ENCODE assay signal across 1 cellular context in the genomic region with DNA sequence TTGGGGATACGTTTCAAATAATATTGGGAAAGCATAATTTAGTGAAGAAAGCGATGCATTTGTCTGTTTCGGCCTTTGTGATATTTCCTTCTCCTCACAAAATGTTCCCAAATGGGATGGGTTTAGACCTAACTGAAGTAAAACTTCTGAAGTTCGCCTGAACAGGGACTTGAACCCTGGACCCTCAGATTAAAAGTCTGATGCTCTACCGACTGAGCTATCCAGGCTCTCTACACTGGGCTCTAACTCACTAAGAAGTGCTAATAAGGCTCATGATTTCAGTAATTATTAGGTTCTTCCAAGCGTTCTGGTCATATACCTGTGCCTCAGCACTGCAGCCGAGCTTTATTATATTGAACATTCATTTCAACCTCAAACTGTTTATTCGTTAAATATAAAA.
TF ChIP-seq lines count a peak whose summit lies in the region.

No MANE protein-coding gene starts in this region.

TF ChIP-seq in K562, 482 proteins besides CTCF, POLR2A, EP300 and RAD21 (continues in another document):
- TF ChIP-seq, protein P1, sequence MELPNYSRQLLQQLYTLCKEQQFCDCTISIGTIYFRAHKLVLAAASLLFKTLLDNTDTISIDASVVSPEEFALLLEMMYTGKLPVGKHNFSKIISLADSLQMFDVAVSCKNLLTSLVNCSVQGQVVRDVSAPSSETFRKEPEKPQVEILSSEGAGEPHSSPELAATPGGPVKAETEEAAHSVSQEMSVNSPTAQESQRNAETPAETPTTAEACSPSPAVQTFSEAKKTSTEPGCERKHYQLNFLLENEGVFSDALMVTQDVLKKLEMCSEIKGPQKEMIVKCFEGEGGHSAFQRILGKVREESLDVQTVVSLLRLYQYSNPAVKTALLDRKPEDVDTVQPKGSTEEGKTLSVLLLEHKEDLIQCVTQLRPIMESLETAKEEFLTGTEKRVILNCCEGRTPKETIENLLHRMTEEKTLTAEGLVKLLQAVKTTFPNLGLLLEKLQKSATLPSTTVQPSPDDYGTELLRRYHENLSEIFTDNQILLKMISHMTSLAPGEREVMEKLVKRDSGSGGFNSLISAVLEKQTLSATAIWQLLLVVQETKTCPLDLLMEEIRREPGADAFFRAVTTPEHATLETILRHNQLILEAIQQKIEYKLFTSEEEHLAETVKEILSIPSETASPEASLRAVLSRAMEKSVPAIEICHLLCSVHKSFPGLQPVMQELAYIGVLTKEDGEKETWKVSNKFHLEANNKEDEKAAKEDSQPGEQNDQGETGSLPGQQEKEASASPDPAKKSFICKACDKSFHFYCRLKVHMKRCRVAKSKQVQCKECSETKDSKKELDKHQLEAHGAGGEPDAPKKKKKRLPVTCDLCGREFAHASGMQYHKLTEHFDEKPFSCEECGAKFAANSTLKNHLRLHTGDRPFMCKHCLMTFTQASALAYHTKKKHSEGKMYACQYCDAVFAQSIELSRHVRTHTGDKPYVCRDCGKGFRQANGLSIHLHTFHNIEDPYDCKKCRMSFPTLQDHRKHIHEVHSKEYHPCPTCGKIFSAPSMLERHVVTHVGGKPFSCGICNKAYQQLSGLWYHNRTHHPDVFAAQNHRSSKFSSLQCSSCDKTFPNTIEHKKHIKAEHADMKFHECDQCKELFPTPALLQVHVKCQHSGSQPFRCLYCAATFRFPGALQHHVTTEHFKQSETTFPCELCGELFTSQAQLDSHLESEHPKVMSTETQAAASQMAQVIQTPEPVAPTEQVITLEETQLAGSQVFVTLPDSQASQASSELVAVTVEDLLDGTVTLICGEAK (IDR thresholded peaks at IDR 0.05) = peak; percentile 71
- TF ChIP-seq, protein P1 (CRISPR knock-in tag; IDR thresholded peaks at IDR 0.05) = no peak
- TF ChIP-seq STAT5A (IDR thresholded peaks at IDR 0.05; ENCODE audit: borderline replicate concordance, low read length) = peak; percentile 37; the same call in 1 of the 2 replicates
- TF ChIP-seq, protein P2, sequence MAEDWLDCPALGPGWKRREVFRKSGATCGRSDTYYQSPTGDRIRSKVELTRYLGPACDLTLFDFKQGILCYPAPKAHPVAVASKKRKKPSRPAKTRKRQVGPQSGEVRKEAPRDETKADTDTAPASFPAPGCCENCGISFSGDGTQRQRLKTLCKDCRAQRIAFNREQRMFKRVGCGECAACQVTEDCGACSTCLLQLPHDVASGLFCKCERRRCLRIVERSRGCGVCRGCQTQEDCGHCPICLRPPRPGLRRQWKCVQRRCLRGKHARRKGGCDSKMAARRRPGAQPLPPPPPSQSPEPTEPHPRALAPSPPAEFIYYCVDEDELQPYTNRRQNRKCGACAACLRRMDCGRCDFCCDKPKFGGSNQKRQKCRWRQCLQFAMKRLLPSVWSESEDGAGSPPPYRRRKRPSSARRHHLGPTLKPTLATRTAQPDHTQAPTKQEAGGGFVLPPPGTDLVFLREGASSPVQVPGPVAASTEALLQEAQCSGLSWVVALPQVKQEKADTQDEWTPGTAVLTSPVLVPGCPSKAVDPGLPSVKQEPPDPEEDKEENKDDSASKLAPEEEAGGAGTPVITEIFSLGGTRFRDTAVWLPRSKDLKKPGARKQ (CRISPR knock-in tag; IDR thresholded peaks at IDR 0.05) = peak; percentile 31; the same call in 1 of the 2 replicates
- TF ChIP-seq, protein P3, sequence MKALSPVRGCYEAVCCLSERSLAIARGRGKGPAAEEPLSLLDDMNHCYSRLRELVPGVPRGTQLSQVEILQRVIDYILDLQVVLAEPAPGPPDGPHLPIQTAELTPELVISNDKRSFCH (CRISPR knock-in tag; IDR thresholded peaks at IDR 0.05) = no peak
- TF ChIP-seq, protein P3 (tag; IDR thresholded peaks at IDR 0.05) = no peak
- peak; percentile 66; the same call in 1 of the 2 replicates for TF ChIP-seq RNF2 (IDR thresholded peaks at IDR 0.05)
- no peak for TF ChIP-seq POLR2B (IDR thresholded peaks at IDR 0.05; ENCODE audit: low read depth, partially characterized antibody)
- peak; percentile 70 for TF ChIP-seq BRF1 (IDR thresholded peaks at IDR 0.05; ENCODE audit: borderline replicate concordance, extremely low read depth, insufficient read length)
- TF ChIP-seq CC2D1A (IDR thresholded peaks at IDR 0.05) = no peak
- TF ChIP-seq SRSF9 (IDR thresholded peaks at IDR 0.05; ENCODE audit: borderline replicate concordance, low read depth, low read length) = no peak
- TF ChIP-seq NBN (IDR thresholded peaks at IDR 0.05; ENCODE audit: low read depth) = peak; percentile 63
- TF ChIP-seq, protein P4, sequence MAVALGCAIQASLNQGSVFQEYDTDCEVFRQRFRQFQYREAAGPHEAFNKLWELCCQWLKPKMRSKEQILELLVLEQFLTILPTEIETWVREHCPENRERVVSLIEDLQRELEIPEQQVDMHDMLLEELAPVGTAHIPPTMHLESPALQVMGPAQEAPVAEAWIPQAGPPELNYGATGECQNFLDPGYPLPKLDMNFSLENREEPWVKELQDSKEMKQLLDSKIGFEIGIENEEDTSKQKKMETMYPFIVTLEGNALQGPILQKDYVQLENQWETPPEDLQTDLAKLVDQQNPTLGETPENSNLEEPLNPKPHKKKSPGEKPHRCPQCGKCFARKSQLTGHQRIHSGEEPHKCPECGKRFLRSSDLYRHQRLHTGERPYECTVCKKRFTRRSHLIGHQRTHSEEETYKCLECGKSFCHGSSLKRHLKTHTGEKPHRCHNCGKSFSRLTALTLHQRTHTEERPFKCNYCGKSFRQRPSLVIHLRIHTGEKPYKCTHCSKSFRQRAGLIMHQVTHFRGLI (CRISPR knock-in tag; IDR thresholded peaks at IDR 0.05) = peak; percentile 57; the same call in 1 of the 2 replicates
- TF ChIP-seq MTA3 (IDR thresholded peaks at IDR 0.05; ENCODE audit: borderline replicate concordance) = 0 out of 2 replicates have a peak, but pooled peaks have one; percentile 47
- TF ChIP-seq, protein P5, sequence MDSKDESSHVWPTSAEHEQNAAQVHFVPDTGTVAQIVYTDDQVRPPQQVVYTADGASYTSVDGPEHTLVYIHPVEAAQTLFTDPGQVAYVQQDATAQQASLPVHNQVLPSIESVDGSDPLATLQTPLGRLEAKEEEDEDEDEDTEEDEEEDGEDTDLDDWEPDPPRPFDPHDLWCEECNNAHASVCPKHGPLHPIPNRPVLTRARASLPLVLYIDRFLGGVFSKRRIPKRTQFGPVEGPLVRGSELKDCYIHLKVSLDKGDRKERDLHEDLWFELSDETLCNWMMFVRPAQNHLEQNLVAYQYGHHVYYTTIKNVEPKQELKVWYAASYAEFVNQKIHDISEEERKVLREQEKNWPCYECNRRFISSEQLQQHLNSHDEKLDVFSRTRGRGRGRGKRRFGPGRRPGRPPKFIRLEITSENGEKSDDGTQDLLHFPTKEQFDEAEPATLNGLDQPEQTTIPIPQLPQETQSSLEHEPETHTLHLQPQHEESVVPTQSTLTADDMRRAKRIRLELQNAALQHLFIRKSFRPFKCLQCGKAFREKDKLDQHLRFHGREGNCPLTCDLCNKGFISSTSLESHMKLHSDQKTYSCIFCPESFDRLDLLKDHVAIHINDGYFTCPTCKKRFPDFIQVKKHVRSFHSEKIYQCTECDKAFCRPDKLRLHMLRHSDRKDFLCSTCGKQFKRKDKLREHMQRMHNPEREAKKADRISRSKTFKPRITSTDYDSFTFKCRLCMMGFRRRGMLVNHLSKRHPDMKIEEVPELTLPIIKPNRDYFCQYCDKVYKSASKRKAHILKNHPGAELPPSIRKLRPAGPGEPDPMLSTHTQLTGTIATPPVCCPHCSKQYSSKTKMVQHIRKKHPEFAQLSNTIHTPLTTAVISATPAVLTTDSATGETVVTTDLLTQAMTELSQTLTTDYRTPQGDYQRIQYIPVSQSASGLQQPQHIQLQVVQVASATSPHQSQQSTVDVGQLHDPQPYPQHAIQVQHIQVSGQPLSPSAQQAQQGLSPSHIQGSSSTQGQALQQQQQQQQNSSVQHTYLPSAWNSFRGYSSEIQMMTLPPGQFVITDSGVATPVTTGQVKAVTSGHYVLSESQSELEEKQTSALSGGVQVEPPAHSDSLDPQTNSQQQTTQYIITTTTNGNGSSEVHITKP (IDR thresholded peaks at IDR 0.05; ENCODE audit: partially characterized antibody) = peak; percentile 31
- TF ChIP-seq TAF9B (IDR thresholded peaks at IDR 0.05; ENCODE audit: partially characterized antibody) = no peak
- TF ChIP-seq FOXK2 (conservative IDR thresholded peaks at IDR 0.05 in 1 of 2, IDR thresholded peaks at IDR 0.05 in 1 of 2; ENCODE audit: low read depth in 2 of 2) = peak in 1 of 2 experiments; percentile 62; a peak in 3 of 4 replicates
- TF ChIP-seq TAL1 (IDR thresholded peaks at IDR 0.05) = no peak
- TF ChIP-seq ATF7 (IDR thresholded peaks at IDR 0.05) = 0 out of 2 replicates have a peak, but pooled peaks have one; percentile 41
- TF ChIP-seq ATF1 (CRISPR knock-in tag; IDR thresholded peaks at IDR 0.05) = no peak
- no peak for TF ChIP-seq ATF1 (tag; IDR thresholded peaks at IDR 0.05)
- peak in 1 of 2 experiments; percentile 87; a peak in 1 of 4 replicates for TF ChIP-seq TBL1XR1 (IDR thresholded peaks at IDR 0.05; ENCODE audit: low read length in 2 of 2)
- TF ChIP-seq GATAD2B (IDR thresholded peaks at IDR 0.05; ENCODE audit: borderline replicate concordance) = peak; percentile 71; the same call in 1 of the 2 replicates
- TF ChIP-seq, protein P6, sequence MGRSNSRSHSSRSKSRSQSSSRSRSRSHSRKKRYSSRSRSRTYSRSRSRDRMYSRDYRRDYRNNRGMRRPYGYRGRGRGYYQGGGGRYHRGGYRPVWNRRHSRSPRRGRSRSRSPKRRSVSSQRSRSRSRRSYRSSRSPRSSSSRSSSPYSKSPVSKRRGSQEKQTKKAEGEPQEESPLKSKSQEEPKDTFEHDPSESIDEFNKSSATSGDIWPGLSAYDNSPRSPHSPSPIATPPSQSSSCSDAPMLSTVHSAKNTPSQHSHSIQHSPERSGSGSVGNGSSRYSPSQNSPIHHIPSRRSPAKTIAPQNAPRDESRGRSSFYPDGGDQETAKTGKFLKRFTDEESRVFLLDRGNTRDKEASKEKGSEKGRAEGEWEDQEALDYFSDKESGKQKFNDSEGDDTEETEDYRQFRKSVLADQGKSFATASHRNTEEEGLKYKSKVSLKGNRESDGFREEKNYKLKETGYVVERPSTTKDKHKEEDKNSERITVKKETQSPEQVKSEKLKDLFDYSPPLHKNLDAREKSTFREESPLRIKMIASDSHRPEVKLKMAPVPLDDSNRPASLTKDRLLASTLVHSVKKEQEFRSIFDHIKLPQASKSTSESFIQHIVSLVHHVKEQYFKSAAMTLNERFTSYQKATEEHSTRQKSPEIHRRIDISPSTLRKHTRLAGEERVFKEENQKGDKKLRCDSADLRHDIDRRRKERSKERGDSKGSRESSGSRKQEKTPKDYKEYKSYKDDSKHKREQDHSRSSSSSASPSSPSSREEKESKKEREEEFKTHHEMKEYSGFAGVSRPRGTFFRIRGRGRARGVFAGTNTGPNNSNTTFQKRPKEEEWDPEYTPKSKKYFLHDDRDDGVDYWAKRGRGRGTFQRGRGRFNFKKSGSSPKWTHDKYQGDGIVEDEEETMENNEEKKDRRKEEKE (IDR thresholded peaks at IDR 0.05; ENCODE audit: borderline replicate concordance in 1 of 2, control insufficient read depth in 1 of 2, low read depth in 2 of 2, low read length in 1 of 2) = 0 out of 4 replicates have a peak, but pooled peaks of 1 of the 2 experiments have one; percentile 37
- peak in 1 of 2 experiments; percentile 23; a peak in 1 of 4 replicates for TF ChIP-seq RCOR1 (IDR thresholded peaks at IDR 0.05; ENCODE audit: borderline replicate concordance in 1 of 2, low read depth in 2 of 2, low read length in 2 of 2)
- TF ChIP-seq ZNF347 (CRISPR knock-in tag; IDR thresholded peaks at IDR 0.05; ENCODE audit: low read depth) = no peak
- TF ChIP-seq, protein P7, sequence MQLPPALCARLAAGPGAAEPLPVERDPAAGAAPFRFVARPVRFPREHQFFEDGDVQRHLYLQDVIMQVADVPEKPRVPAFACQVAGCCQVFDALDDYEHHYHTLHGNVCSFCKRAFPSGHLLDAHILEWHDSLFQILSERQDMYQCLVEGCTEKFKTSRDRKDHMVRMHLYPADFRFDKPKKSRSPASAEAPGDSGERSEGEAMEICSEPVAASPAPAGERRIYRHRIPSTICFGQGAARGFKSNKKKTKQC (CRISPR knock-in tag; IDR thresholded peaks at IDR 0.05) = no peak
- TF ChIP-seq, protein P8, sequence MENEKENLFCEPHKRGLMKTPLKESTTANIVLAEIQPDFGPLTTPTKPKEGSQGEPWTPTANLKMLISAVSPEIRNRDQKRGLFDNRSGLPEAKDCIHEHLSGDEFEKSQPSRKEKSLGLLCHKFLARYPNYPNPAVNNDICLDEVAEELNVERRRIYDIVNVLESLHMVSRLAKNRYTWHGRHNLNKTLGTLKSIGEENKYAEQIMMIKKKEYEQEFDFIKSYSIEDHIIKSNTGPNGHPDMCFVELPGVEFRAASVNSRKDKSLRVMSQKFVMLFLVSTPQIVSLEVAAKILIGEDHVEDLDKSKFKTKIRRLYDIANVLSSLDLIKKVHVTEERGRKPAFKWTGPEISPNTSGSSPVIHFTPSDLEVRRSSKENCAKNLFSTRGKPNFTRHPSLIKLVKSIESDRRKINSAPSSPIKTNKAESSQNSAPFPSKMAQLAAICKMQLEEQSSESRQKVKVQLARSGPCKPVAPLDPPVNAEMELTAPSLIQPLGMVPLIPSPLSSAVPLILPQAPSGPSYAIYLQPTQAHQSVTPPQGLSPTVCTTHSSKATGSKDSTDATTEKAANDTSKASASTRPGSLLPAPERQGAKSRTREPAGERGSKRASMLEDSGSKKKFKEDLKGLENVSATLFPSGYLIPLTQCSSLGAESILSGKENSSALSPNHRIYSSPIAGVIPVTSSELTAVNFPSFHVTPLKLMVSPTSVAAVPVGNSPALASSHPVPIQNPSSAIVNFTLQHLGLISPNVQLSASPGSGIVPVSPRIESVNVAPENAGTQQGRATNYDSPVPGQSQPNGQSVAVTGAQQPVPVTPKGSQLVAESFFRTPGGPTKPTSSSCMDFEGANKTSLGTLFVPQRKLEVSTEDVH (IDR thresholded peaks at IDR 0.05; ENCODE audit: low read depth, partially characterized antibody) = peak; percentile 19
